ENCODE assay signal across 10 cellular contexts in genomic region chr22:42256930-42257329, GRCh38.
"Had no signal": no experiment of that assay in that cellular context is flagged by ENCODE, and none has a peak within 500 bp of the region (broad histone marks: within the 10 kb centered on the region; RNA-seq: fewer than 3 reads in every experiment).

No MANE protein-coding gene starts in this region.

- H3K4me3 ChIP-seq: dorsolateral prefrontal cortex, pancreas had no signal

- H3K9me3 Mint-ChIP-seq: activated naive CD8-positive, alpha-beta T cell treated with anti-CD3 and anti-CD28 coated beads for 36 hours; activated T-helper 2 cell treated with anti-CD3 and anti-CD28 coated beads, Interferon-gamma antibody, Interleukin-2, Interleukin-4, amounts not matched to agents 10 μg/mL and 5 μg/mL and 100 μg/mL, durations not matched to agents 14 hours and 24 hours and 36 hours; stimulated activated naive CD8-positive, alpha-beta T cell treated with anti-CD3 and anti-CD28 coated beads, Interleukin-15, Interleukin-2, amounts not matched to agents 100 ng/mL and 50 ng/mL, for 24 hours had no signal

- DNase-seq: activated CD4-positive, alpha-beta T cell treated with anti-CD3 and anti-CD28 coated beads, Interleukin-2, amount 50 U/mL, for 4 hours; activated naive CD8-positive, alpha-beta T cell treated with anti-CD3 and anti-CD28 coated beads for 36 hours; dorsolateral prefrontal cortex; foreskin keratinocyte; pancreas; stimulated activated CD4-positive, alpha-beta T cell treated with anti-CD3 and anti-CD28 coated beads, Interleukin-4, amount 100 ng/mL, for 1 hour; stimulated activated CD8-positive, alpha-beta memory T cell treated with anti-CD3 and anti-CD28 coated beads, Interleukin-4, amount 100 ng/mL, for 48 hours had no signal

- H3K9me3 ChIP-seq: pancreas had no signal

- H3K27me3 Mint-ChIP-seq: activated naive CD8-positive, alpha-beta T cell treated with anti-CD3 and anti-CD28 coated beads for 36 hours; stimulated activated naive CD8-positive, alpha-beta T cell treated with anti-CD3 and anti-CD28 coated beads, Interleukin-15, Interleukin-2, amounts not matched to agents 100 ng/mL and 50 ng/mL, for 24 hours had no signal

- H3K27me3 ChIP-seq: dorsolateral prefrontal cortex, foreskin keratinocyte, pancreas had no signal

- ATAC-seq: activated CD4-positive, CD25-positive, alpha-beta regulatory T cell treated with anti-CD3 and anti-CD28 coated beads, Interleukin-2, amount 50 U/mL, for 24 hours; foreskin keratinocyte; pancreas had no signal

- H3K27ac Mint-ChIP-seq: activated naive CD8-positive, alpha-beta T cell treated with anti-CD3 and anti-CD28 coated beads for 36 hours; activated T-helper 2 cell treated with anti-CD3 and anti-CD28 coated beads, Interferon-gamma antibody, Interleukin-2, Interleukin-4, amounts not matched to agents 10 μg/mL and 5 μg/mL and 100 μg/mL, durations not matched to agents 14 hours and 24 hours and 36 hours; stimulated activated naive CD8-positive, alpha-beta T cell treated with anti-CD3 and anti-CD28 coated beads, Interleukin-15, Interleukin-2, amounts not matched to agents 100 ng/mL and 50 ng/mL, for 24 hours had no signal

- H3K36me3 ChIP-seq: pancreas had no signal

- H3K4me1 ChIP-seq: pancreas had no signal

- H3K4me3 Mint-ChIP-seq: activated naive CD8-positive, alpha-beta T cell treated with anti-CD3 and anti-CD28 coated beads for 36 hours; stimulated activated naive CD8-positive, alpha-beta T cell treated with anti-CD3 and anti-CD28 coated beads, Interleukin-15, Interleukin-2, amounts not matched to agents 100 ng/mL and 50 ng/mL, for 24 hours had no signal

- H3K27ac ChIP-seq: dorsolateral prefrontal cortex, foreskin keratinocyte, pancreas had no signal
